ENCODE assay signal across 8 cellular contexts in genomic region chr11:62380821-62381243, GRCh38. TPM values are rescaled to one million over a fixed set of nuclear protein-coding genes. Genes with fewer than 3 reads are reported as not detected.
DNase-seq lines count a peak whose midpoint lies in the region; ATAC-seq and TF ChIP-seq lines count a peak whose summit lies in the region.
"Not testable (repeated sequence)": the region's sequence is repeated elsewhere in the genome, so short reads cannot be mapped to it uniquely, and the experiment has no call there.

No MANE protein-coding gene starts in this region.

- not testable (repeated sequence) for H3K27me3 Mint-ChIP-seq in CD8-positive, alpha-beta T cell (ENCODE audit: low read depth)

- TF ChIP-seq CTCF in CD8-positive, alpha-beta T cell (IDR thresholded peaks at IDR 0.05), result peak; percentile 74
- TF ChIP-seq CTCF in HEK293 (tag by site-specific recombination; IDR thresholded peaks at IDR 0.05) (peak; percentile 50), esophagus muscularis mucosa (IDR thresholded peaks at IDR 0.05) (peak; percentile 79 to 86 (median 84))

- H3K4me3 ChIP-seq in CD8-positive, alpha-beta T cell (ENCODE audit: low read depth, low read length); HEK293 (ENCODE audit: low read depth, low read length): not testable (repeated sequence)
- peak overlapping the region; percentile 26 to 29 (median 27) for H3K4me3 ChIP-seq in esophagus muscularis mucosa

- H3K27me3 ChIP-seq in CD8-positive, alpha-beta T cell (ENCODE audit: insufficient read depth, low read length); esophagus muscularis mucosa: not testable (repeated sequence)

- intact Hi-C loops in CD8-positive, alpha-beta T cell (cut with DNase I, micrococcal nuclease), result loop anchor here (1.0 to 5.0 kb wide), 6 partner anchors 12 to 482 kb away; no protein-coding TSS in a partner anchor
- intact Hi-C loops in esophagus muscularis mucosa (cut with DNase I), result loop anchor here (5.0 to 10.0 kb wide), 2 partner anchors 316 to 484 kb away; no protein-coding TSS in a partner anchor

- H3K4me1 Mint-ChIP-seq in CD8-positive, alpha-beta T cell (ENCODE audit: low read depth), result not testable (repeated sequence)

- ATAC-seq in CD8-positive, alpha-beta T cell, result peak; percentile 94
- ATAC-seq in SK-N-SH treated with all-trans-retinoic acid at 6 μM for 48 hours, result peak; percentile 94

- DNase-seq in CD8-positive, alpha-beta T cell, result peak in 3 of 7 experiments; percentile 40 to 67 (median 49)
- peak; percentile 44 for DNase-seq in NCI-H2107 (lab: John Stamatoyannopoulos, UW)
- DNase-seq in activated gamma-delta T cell treated with Interleukin-2 at 50 U/mL for 16 hours, result peak; percentile 33
- DNase-seq in esophagus muscularis mucosa (ENCODE audit: extremely low spot score), result not testable (repeated sequence)
- peak; percentile 73 to 74 for DNase-seq in lung microvascular endothelial cell (ENCODE audit: low read depth in 2 of 2)
- DNase-seq in stimulated activated CD8-positive, alpha-beta memory T cell treated with anti-CD3 and anti-CD28 coated beads, Interleukin-4, amount 100 ng/mL, for 48 hours, result peak; percentile 35

- not testable (repeated sequence) for H3K9me3 ChIP-seq in CD8-positive, alpha-beta T cell (ENCODE audit: low read length); HEK293 (ENCODE audit: control insufficient read depth, insufficient read depth, low read depth, low read length); esophagus muscularis mucosa

- H3K9me3 Mint-ChIP-seq in CD8-positive, alpha-beta T cell, result not testable (repeated sequence)

- not testable (repeated sequence) for H3K27ac ChIP-seq in CD8-positive, alpha-beta T cell (ENCODE audit: low read depth, low read length); HEK293 (ENCODE audit: extremely low read depth, low read depth, low read length); esophagus muscularis mucosa (replicated peaks in 1 of 4)

- not testable (repeated sequence) for H3K4me3 Mint-ChIP-seq in CD8-positive, alpha-beta T cell

- not testable (repeated sequence) for H3K27ac Mint-ChIP-seq in CD8-positive, alpha-beta T cell

- POLR2A ChIA-PET in CD8-positive, alpha-beta T cell (lab: Charles Lee); HEK293 (lab: Yijun Ruan, JAX): not testable (repeated sequence)

- not testable (repeated sequence) for TF ChIP-seq POLR2A in esophagus muscularis mucosa (IDR thresholded peaks at IDR 0.05; ENCODE audit: low read depth)

- TF ChIP-seq EP300 in esophagus muscularis mucosa (IDR thresholded peaks at IDR 0.05), result not testable (repeated sequence)

- H3K36me3 Mint-ChIP-seq in CD8-positive, alpha-beta T cell, result not testable (repeated sequence)

- 6% methylated on average over 12 of the region's 12 CpGs for WGBS in esophagus muscularis mucosa

- CTCF ChIA-PET in CD8-positive, alpha-beta T cell (lab: Charles Lee), result interaction anchor here (1.0 to 1.7 kb wide), 9 partner anchors 9 to 179 kb away, joined by 3 to 12 read pairs (median 4); no protein-coding TSS in a partner anchor
- CTCF ChIA-PET in HEK293 (lab: Yijun Ruan, JAX), result interaction anchor here (0.7 to 1.9 kb wide), 11 partner anchors 12 to 589 kb away, joined by 3 to 8 read pairs (median 4); no protein-coding TSS in a partner anchor

- H3K36me3 ChIP-seq in CD8-positive, alpha-beta T cell (ENCODE audit: insufficient read depth, low read length); HEK293 (ENCODE audit: control insufficient read depth in 2 of 2, insufficient read depth in 1 of 2, low read length in 2 of 2); esophagus muscularis mucosa: not testable (repeated sequence)

- H3K4me1 ChIP-seq in CD8-positive, alpha-beta T cell (ENCODE audit: insufficient read depth, low read length); HEK293 (ENCODE audit: control insufficient read depth, insufficient read depth, low read length): not testable (repeated sequence)
- H3K4me1 ChIP-seq in esophagus muscularis mucosa, result peaks cover 7 to 17% (median 11%) of the 10 kb centered on the region in 4 donors

TF ChIP-seq in HEK293, 187 proteins besides CTCF, POLR2A, EP300 and RAD21:
- 0 out of 2 replicates have a peak, but pooled peaks have one; percentile 17 for TF ChIP-seq ZFHX2 (tag by site-specific recombination; conservative IDR thresholded peaks at IDR 0.05)
- peak; percentile 27; the same call in 1 of the 2 replicates for TF ChIP-seq EGR2 (tag by site-specific recombination; IDR thresholded peaks at IDR 0.05; ENCODE audit: low read depth)
- TF ChIP-seq ZNF654 (tag by site-specific recombination; IDR thresholded peaks at IDR 0.05; ENCODE audit: low read depth), result peak; percentile 83

RNA-seq across cellular contexts. Expression of gene SCGB1A1, which starts 38.0 kb away (rescaled TPM):
- total RNA-seq in CD8-positive, alpha-beta T cell, result not detected
- total RNA-seq in esophagus muscularis mucosa, result 1 to 10 TPM in 1 of 4 donors, not detected in 3; 3.0 TPM
- total RNA-seq in lung microvascular endothelial cell, result not detected in 2 replicates

RNA-seq across cellular contexts. Expression of gene ASRGL1, which starts 43.6 kb away (rescaled TPM):
- 1 to 10 TPM; 1.0 to 1.2 TPM for total RNA-seq in CD8-positive, alpha-beta T cell
- total RNA-seq in esophagus muscularis mucosa (10 to 100 TPM in 1 of 4 donors, 1 to 10 TPM in 3; 2.1 to 11.6 (median 6.7) TPM), lung microvascular endothelial cell (10.5 and 33.3 TPM in 2 replicates)
